8 cellular contexts compared by ENCODE assay signal in the genomic region with DNA sequence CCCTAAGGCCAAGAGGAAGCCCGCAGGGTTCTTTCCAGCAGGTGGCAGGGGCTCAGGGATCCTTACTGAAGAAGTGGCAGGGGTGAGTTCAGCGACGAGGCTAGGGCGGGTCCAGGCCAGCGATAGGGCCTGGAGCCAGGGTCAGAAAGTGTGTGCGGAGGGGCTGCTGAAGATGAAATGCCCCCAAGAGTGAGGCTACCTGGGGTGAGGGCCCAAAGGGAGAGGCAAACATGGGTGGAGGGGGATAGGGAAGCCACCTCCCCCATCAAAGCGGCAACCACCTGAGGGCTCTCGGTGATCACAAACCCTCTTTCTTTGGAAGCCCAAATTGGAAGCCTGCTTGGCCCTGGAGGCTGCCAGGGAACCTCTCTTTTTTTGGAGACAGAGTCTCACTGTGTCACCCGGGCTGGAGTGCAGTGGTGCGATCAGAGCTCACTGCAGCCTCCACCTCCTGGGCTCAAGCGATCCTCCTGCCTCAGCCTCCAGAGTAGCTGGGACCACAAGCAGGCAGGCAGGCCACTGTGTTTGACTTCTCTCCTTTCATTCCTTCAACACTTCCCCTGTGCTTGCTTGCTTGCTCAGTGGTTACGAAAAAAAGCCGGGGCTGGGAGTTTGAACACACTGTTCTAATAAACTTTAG. TPM values are rescaled to one million over a fixed set of nuclear protein-coding genes. Genes with fewer than 3 reads are reported as not detected.
DNase-seq lines count a peak whose midpoint lies in the region; ATAC-seq and TF ChIP-seq lines count a peak whose summit lies in the region.

No MANE protein-coding gene starts in this region.

- H3K4me1 ChIP-seq in cardiac muscle cell (ENCODE audit: low read depth) (no peaks in the 10 kb centered on the region), right atrium auricular region (peaks cover 0 to 24% of the 10 kb centered on the region in 2 donors), adipocyte (ENCODE audit: control insufficient read depth, insufficient read depth, low read length) (peaks cover 10% of the 10 kb centered on the region), upper lobe of left lung (peaks cover 12 to 21% (median 18%) of the 10 kb centered on the region in 4 donors)

- TF ChIP-seq POLR2A in lower leg skin (IDR thresholded peaks at IDR 0.05) (no peak), upper lobe of left lung (IDR thresholded peaks at IDR 0.05) (no peak)

- WGBS in lower leg skin, 2 donors: 47 to 50% methylated on average over 13 of the region's 13 CpGs
- 50 to 56% methylated on average over 10 to 13 of the region's 13 CpGs for WGBS in upper lobe of left lung, 2 donors

- no peak for ATAC-seq in upper lobe of left lung (ENCODE audit: low FRiP score in 2 of 2)
- ATAC-seq in GM18511 (IDR thresholded peaks at IDR 0.05; ENCODE audit: unreplicated experiment): no peak
- no peak for ATAC-seq in HG03442 (IDR thresholded peaks at IDR 0.05; ENCODE audit: unreplicated experiment)
- no peak for ATAC-seq in HG03520 (IDR thresholded peaks at IDR 0.05; ENCODE audit: unreplicated experiment)

- H3K9me3 ChIP-seq in cardiac muscle cell (ENCODE audit: low read depth): no peaks in the 10 kb centered on the region
- H3K9me3 ChIP-seq in right atrium auricular region: no peaks in the 10 kb centered on the region
- no peaks in the 10 kb centered on the region for H3K9me3 ChIP-seq in adipocyte (ENCODE audit: control insufficient read depth, low read length)
- no peaks in the 10 kb centered on the region for H3K9me3 ChIP-seq in upper lobe of left lung

- H3K27me3 ChIP-seq in cardiac muscle cell (no peaks in the 10 kb centered on the region), right atrium auricular region (no peaks in the 10 kb centered on the region), adipocyte (replicated peaks; ENCODE audit: control insufficient read depth, insufficient read depth, low read length) (no peaks in the 10 kb centered on the region), upper lobe of left lung (no peaks in the 10 kb centered on the region)

- H3K36me3 ChIP-seq in cardiac muscle cell (peaks cover 10% of the 10 kb centered on the region), right atrium auricular region (peaks cover 34% of the 10 kb centered on the region), adipocyte (ENCODE audit: control insufficient read depth, insufficient read depth, low read length, severe bottlenecking) (peaks cover 31% of the 10 kb centered on the region), upper lobe of left lung (peaks cover 23 to 39% (median 34%) of the 10 kb centered on the region in 4 donors)

- H3K27ac ChIP-seq in cardiac muscle cell (no peak overlapping the region), right atrium auricular region (no peak overlapping the region), upper lobe of left lung (peak overlapping the region in 2 of 4 donors; percentile 73 to 88)

- TF ChIP-seq EP300 in upper lobe of left lung (IDR thresholded peaks at IDR 0.05): no peak

- intact Hi-C loops in lower leg skin (cut with DNase I; ENCODE audit: low total_unique reads): loop anchor here (10.0 kb wide), 1 partner anchor 139 kb away; no protein-coding TSS in a partner anchor

- no peak for DNase-seq in cardiac muscle cell (ENCODE audit: low read depth in 1 of 2, low spot score in 1 of 2)
- no peak for DNase-seq in right atrium auricular region (ENCODE audit: low spot score)
- no peak for DNase-seq in adipocyte (ENCODE audit: low read depth)
- DNase-seq in lower leg skin (ENCODE audit: low spot score in 2 of 2): no peak
- DNase-seq in upper lobe of left lung: peak in 1 of 2 donors; percentile 20

- H3K4me3 ChIP-seq in cardiac muscle cell (peak overlapping the region; percentile 45), right atrium auricular region (peak overlapping the region in 1 of 2 donors; percentile 56), adipocyte (ENCODE audit: low read length) (peak overlapping the region; percentile 80), lower leg skin (ENCODE audit: low read depth, poor library complexity, severe bottlenecking) (peak overlapping the region; percentile 27), upper lobe of left lung (peak overlapping the region; percentile 27 to 60 (median 54))

- TF ChIP-seq CTCF in cardiac muscle cell (IDR thresholded peaks at IDR 0.05; ENCODE audit: low read depth, low read length) (peak; percentile 0), right atrium auricular region (IDR thresholded peaks at IDR 0.05) (no peak), lower leg skin (IDR thresholded peaks at IDR 0.05) (no peak), upper lobe of left lung (IDR thresholded peaks at IDR 0.05) (peak in 1 of 6 experiments; percentile 5)

- H3K9ac ChIP-seq in adipocyte (ENCODE audit: low read length): peak overlapping the region; percentile 71

RNA-seq across cellular contexts. Expression of gene ATP8B3, which starts 1.2 kb away (rescaled TPM):
- total RNA-seq in cardiac muscle cell: 1.2 and 8.6 TPM in 2 replicates
- polyA plus RNA-seq in cardiac muscle cell: 3.0 and 9.2 TPM in 2 replicates
- under 1 TPM; 0.51 to 0.74 TPM for total RNA-seq in right atrium auricular region
- 1 to 10 TPM in 1 of 4 donors, under 1 TPM in 3; 0.30 to 1.2 (median 0.66) TPM for total RNA-seq in lower leg skin
- 1 to 10 TPM in 3 of 6 donors, under 1 TPM in 3; under 0.01 to 6.2 (median 1.1) TPM for total RNA-seq in upper lobe of left lung

RNA-seq across cellular contexts. Expression of gene REXO1, which starts 35.0 kb away (rescaled TPM):
- total RNA-seq in cardiac muscle cell: 24.4 and 39.7 TPM in 2 replicates
- polyA plus RNA-seq in cardiac muscle cell: 19.2 and 21.3 TPM in 2 replicates
- 10 to 100 TPM in 1 of 2 donors, 1 to 10 TPM in 1; 9.6 to 12.1 TPM for total RNA-seq in right atrium auricular region
- total RNA-seq in lower leg skin: 10 to 100 TPM; 32.9 to 51.1 (median 41.2) TPM
- 100 to 1,000 TPM in 1 of 6 donors, 10 to 100 TPM in 5; 17.0 to 106 (median 38.8) TPM for total RNA-seq in upper lobe of left lung

RNA-seq across cellular contexts. Expression of gene KLF16, which starts 50.1 kb away (rescaled TPM):
- total RNA-seq in cardiac muscle cell: 5.3 and 9.3 TPM in 2 replicates
- 9.1 and 20.8 TPM in 2 replicates for polyA plus RNA-seq in cardiac muscle cell
- total RNA-seq in right atrium auricular region: 1 to 10 TPM; 4.4 to 5.6 TPM
- 10 to 100 TPM in 3 of 4 donors, 1 to 10 TPM in 1; 9.0 to 16.2 (median 13.5) TPM for total RNA-seq in lower leg skin
- 10 to 100 TPM in 4 of 6 donors, 1 to 10 TPM in 2; 6.9 to 39.9 (median 16.4) TPM for total RNA-seq in upper lobe of left lung
